8 cellular contexts compared by ENCODE assay signal in the genomic region with DNA sequence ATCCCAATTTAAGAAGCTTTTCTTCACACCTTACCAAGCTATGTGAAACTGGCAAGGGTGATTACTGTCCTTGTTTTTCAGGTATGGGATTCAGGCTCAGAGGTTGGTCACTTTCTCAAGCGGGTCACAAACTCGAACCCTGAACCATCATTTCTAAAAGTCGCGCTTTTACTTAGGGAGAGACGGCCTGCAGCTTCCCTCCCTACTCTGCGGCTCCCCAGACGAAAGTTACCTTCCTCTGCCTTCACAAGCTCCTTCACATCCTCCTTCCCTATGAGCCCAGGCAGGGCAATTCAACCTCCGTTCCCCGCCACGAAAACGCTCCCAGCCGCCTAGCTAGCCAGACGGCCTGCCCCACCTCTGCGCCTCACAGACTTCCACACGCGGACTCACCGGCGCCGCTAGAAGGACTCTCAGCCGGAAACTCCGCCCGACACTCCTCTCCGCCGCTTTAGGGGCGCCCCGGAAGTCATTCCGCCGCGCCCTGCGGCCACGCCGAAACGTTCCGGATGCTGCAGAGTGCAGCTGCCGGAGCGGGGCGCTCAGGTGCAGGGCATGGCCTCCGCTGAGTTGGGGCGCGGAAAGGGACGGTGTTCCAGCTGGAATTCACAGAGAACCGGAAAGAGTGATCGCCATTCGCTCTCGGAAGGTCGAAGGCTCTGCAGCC. TPM values are rescaled to one million over a fixed set of nuclear protein-coding genes. Genes with fewer than 3 reads are reported as not detected.
DNase-seq lines count a peak whose midpoint lies in the region; ATAC-seq and TF ChIP-seq lines count a peak whose summit lies in the region.
"Not testable (repeated sequence)": the region's sequence is repeated elsewhere in the genome, so short reads cannot be mapped to it uniquely, and the experiment has no call there.

GTF2H2 (minus strand) TSS at position 415 of the 667 bp plus-strand sequence. CDS start 4,913 bp downstream, outside the sequence.

- not testable (repeated sequence) for H2AFZ ChIP-seq in Karpas-422 (ENCODE audit: low read length)

- not testable (repeated sequence) for H3K36me3 Mint-ChIP-seq in activated T-cell treated with anti-CD3 and anti-CD28 coated beads, Interleukin-2, amount 50 U/mL, for 72 hours (ENCODE audit: insufficient read depth in 2 of 2); naive thymus-derived CD8-positive, alpha-beta T cell

- not testable (repeated sequence) for TF ChIP-seq CTCF in fibroblast of villous mesenchyme (IDR thresholded peaks at IDR 0.05; ENCODE audit: insufficient read depth, low read depth, low read length); thyroid gland (IDR thresholded peaks at IDR 0.05)

- TF ChIP-seq POLR2A in GM18505 (IDR thresholded peaks at IDR 0.05; ENCODE audit: borderline replicate concordance, extremely low read depth, insufficient read depth, insufficient read length); thyroid gland (IDR thresholded peaks at IDR 0.05): not testable (repeated sequence)

- not testable (repeated sequence) for H3K9ac ChIP-seq in Karpas-422 (ENCODE audit: low read length)

- ATAC-seq in GM18505 (IDR thresholded peaks at IDR 0.05; ENCODE audit: unreplicated experiment) (peak; percentile 96), GM21447 (IDR thresholded peaks at IDR 0.05; ENCODE audit: unreplicated experiment) (peak; percentile 94), HG02970 (IDR thresholded peaks at IDR 0.05; ENCODE audit: low FRiP score, unreplicated experiment) (peak; percentile 91)
- peak; percentile 100 for ATAC-seq in activated T-cell treated with anti-CD3 and anti-CD28 coated beads, Interleukin-2, amount 50 U/mL, for 72 hours (replicated peaks in 1 of 2)
- ATAC-seq in naive thymus-derived CD8-positive, alpha-beta T cell, result peak; percentile 99

- H3K4me1 ChIP-seq in Karpas-422 (ENCODE audit: low read length); thyroid gland: not testable (repeated sequence)

- not testable (repeated sequence) for H3K9me2 ChIP-seq in Karpas-422 (replicated peaks; ENCODE audit: insufficient read depth, low read length)

- H3K36me3 ChIP-seq in Karpas-422 (ENCODE audit: insufficient read depth, low read length); thyroid gland: not testable (repeated sequence)

- H3K4me3 ChIP-seq in Karpas-422 (ENCODE audit: low read length); fibroblast of villous mesenchyme (ENCODE audit: low read depth, low read length); thyroid gland (replicated peaks in 1 of 3): not testable (repeated sequence)

- not testable (repeated sequence) for H3K27ac ChIP-seq in Karpas-422 (ENCODE audit: low read length); thyroid gland

- H4K20me1 ChIP-seq in Karpas-422 (ENCODE audit: insufficient read depth, low read depth, low read length), result not testable (repeated sequence)

- H3K9me3 ChIP-seq in Karpas-422 (ENCODE audit: low read length); thyroid gland: not testable (repeated sequence)

- POLR2A ChIA-PET in naive thymus-derived CD8-positive, alpha-beta T cell (lab: Charles Lee), result not testable (repeated sequence)

- not testable (repeated sequence) for H3K27me3 ChIP-seq in Karpas-422 (ENCODE audit: low read length); thyroid gland

- not testable (repeated sequence) for H3K79me2 ChIP-seq in Karpas-422 (ENCODE audit: low read length)

- not testable (repeated sequence) for H3K4me1 Mint-ChIP-seq in activated T-cell treated with anti-CD3 and anti-CD28 coated beads, Interleukin-2, amount 50 U/mL, for 72 hours (ENCODE audit: low read depth); naive thymus-derived CD8-positive, alpha-beta T cell

- H3K4me3 Mint-ChIP-seq in activated T-cell treated with anti-CD3 and anti-CD28 coated beads, Interleukin-2, amount 50 U/mL, for 72 hours; naive thymus-derived CD8-positive, alpha-beta T cell: not testable (repeated sequence)

- no CpG with 5 or more reads among the region's 46 CpGs for WGBS in thyroid gland, 2 donors

- not testable (repeated sequence) for H3K27me3 Mint-ChIP-seq in activated T-cell treated with anti-CD3 and anti-CD28 coated beads, Interleukin-2, amount 50 U/mL, for 72 hours (ENCODE audit: low read depth); naive thymus-derived CD8-positive, alpha-beta T cell

- not testable (repeated sequence) for DNase-seq in Karpas-422; activated T-cell treated with anti-CD3 and anti-CD28 coated beads, Interleukin-2, amount 50 U/mL, for 72 hours; fibroblast of villous mesenchyme (ENCODE audit: low read depth); naive thymus-derived CD8-positive, alpha-beta T cell; thyroid gland

- H3K9me3 Mint-ChIP-seq in activated T-cell treated with anti-CD3 and anti-CD28 coated beads, Interleukin-2, amount 50 U/mL, for 72 hours; naive thymus-derived CD8-positive, alpha-beta T cell: not testable (repeated sequence)

- intact Hi-C loops in thyroid gland (cut with DNase I), result not testable (repeated sequence)

- H3K4me2 ChIP-seq in Karpas-422 (ENCODE audit: low read depth, low read length, poor library complexity, severe bottlenecking), result not testable (repeated sequence)

- H3K27ac Mint-ChIP-seq in activated T-cell treated with anti-CD3 and anti-CD28 coated beads, Interleukin-2, amount 50 U/mL, for 72 hours; naive thymus-derived CD8-positive, alpha-beta T cell: not testable (repeated sequence)

RNA-seq across cellular contexts. Expression of gene GTF2H2, which starts in this region (rescaled TPM):
- total RNA-seq in Karpas-422 (2014; rRNA removed; shearing (Covaris generic); ENCODE audit: low replicate concordance), result 36.2 and 62.7 TPM in 2 replicates
- total RNA-seq in activated T-cell treated with anti-CD3 and anti-CD28 coated beads, Interleukin-2, amount 50 U/mL, for 72 hours, result 10 to 100 TPM; 24.1 to 30.0 TPM
- total RNA-seq in fibroblast of villous mesenchyme (27.1 and 40.6 TPM in 2 replicates), thyroid gland (10 to 100 TPM; 21.6 to 55.5 (median 44.2) TPM)
- 10 to 100 TPM; 42.3 to 46.5 TPM for total RNA-seq in naive thymus-derived CD8-positive, alpha-beta T cell
- 10 to 100 TPM in 1 of 3 donors, 1 to 10 TPM in 2; 8.4 to 11.8 (median 10.0) TPM for polyA plus RNA-seq in naive thymus-derived CD8-positive, alpha-beta T cell
